In genomic region chr21:41642399-41642798, GRCh38 we compare ENCODE assay signal across 10 cellular contexts.
DNase-seq lines count a peak whose midpoint lies in the region; ATAC-seq, FAIRE-seq and TF ChIP-seq lines count a peak whose summit lies in the region.
"Had no signal": no experiment of that assay in that cellular context is flagged by ENCODE, and none has a peak within 500 bp of the region (broad histone marks: within the 10 kb centered on the region; RNA-seq: fewer than 3 reads in every experiment).

No MANE protein-coding gene starts in this region.

- H3K4me1 ChIP-seq in small intestine (ENCODE audit: control insufficient read depth in 2 of 2, insufficient read depth in 1 of 2, low read depth in 1 of 2, low read length in 1 of 2), result no peaks in the 10 kb centered on the region
- H3K4me1 ChIP-seq: HAP-1 had no signal

- peaks cover 3% of the 10 kb centered on the region for H3K9me3 Mint-ChIP-seq in chondrocyte (ENCODE audit: low read depth)
- peaks cover 3% of the 10 kb centered on the region for H3K9me3 Mint-ChIP-seq in mesothelial cell of epicardium
- H3K9me3 Mint-ChIP-seq in type B pancreatic cell, result no peaks in the 10 kb centered on the region

- DNase-seq in M059J (ENCODE audit: low read depth) (peak; percentile 88), chondrocyte (ENCODE audit: low spot score) (no peak), mesothelial cell of epicardium (ENCODE audit: low spot score in 2 of 2, unreplicated experiment in 2 of 2) (no peak), type B pancreatic cell (ENCODE audit: extremely low spot score, unreplicated experiment) (no peak), dorsolateral prefrontal cortex (no peak), small intestine (no peak)
- DNase-seq: activated T-cell treated with anti-CD3 and anti-CD28 coated beads, Interleukin-2, amount 50 U/mL, for 1 hour; stimulated activated CD4-positive, alpha-beta T cell treated with anti-CD3 and anti-CD28 coated beads, Interleukin-4, amount 100 ng/mL, for 1 hour had no signal

- no peaks in the 10 kb centered on the region for H3K9me3 ChIP-seq in small intestine (ENCODE audit: control insufficient read depth, low read depth)
- H3K9me3 ChIP-seq: HAP-1 had no signal

- H3K27me3 Mint-ChIP-seq in chondrocyte (ENCODE audit: low read depth) (no peaks in the 10 kb centered on the region), mesothelial cell of epicardium (ENCODE audit: low read depth) (no peaks in the 10 kb centered on the region), type B pancreatic cell (peaks cover 5% of the 10 kb centered on the region)

- no peaks in the 10 kb centered on the region for H3K36me3 Mint-ChIP-seq in chondrocyte (ENCODE audit: low read depth)
- peaks cover 2% of the 10 kb centered on the region for H3K36me3 Mint-ChIP-seq in mesothelial cell of epicardium
- H3K36me3 Mint-ChIP-seq in type B pancreatic cell, result no peaks in the 10 kb centered on the region

- H3K4me3 ChIP-seq in dorsolateral prefrontal cortex, result no peak overlapping the region
- H3K4me3 ChIP-seq in small intestine (ENCODE audit: low read depth in 1 of 2, low read length in 2 of 2), result no peak overlapping the region
- H3K4me3 ChIP-seq: HAP-1 had no signal

- peak overlapping the region in 23 of 59 donors; percentile 4 to 81 (median 53) for H3K27ac ChIP-seq in dorsolateral prefrontal cortex
- peak overlapping the region in 1 of 2 donors; percentile 17 for H3K27ac ChIP-seq in small intestine (ENCODE audit: low read depth in 1 of 2, low read length in 1 of 2)

- H3K4me1 Mint-ChIP-seq in chondrocyte (ENCODE audit: low read depth) (peaks cover 42% of the 10 kb centered on the region), mesothelial cell of epicardium (peaks cover 34% of the 10 kb centered on the region), type B pancreatic cell (ENCODE audit: unreplicated experiment) (peaks cover 36% of the 10 kb centered on the region)

- H3K4me3 Mint-ChIP-seq in chondrocyte (ENCODE audit: unreplicated experiment), result peak overlapping the region; percentile 51
- no peak overlapping the region for H3K4me3 Mint-ChIP-seq in mesothelial cell of epicardium
- peak overlapping the region; percentile 42 for H3K4me3 Mint-ChIP-seq in type B pancreatic cell

- no peak for ATAC-seq in HG02763 (IDR thresholded peaks at IDR 0.05; ENCODE audit: unreplicated experiment)

- H3K27ac Mint-ChIP-seq in chondrocyte (ENCODE audit: unreplicated experiment) (peak overlapping the region; percentile 98), mesothelial cell of epicardium (peak overlapping the region; percentile 58), type B pancreatic cell (no peak overlapping the region)

- H3K27me3 ChIP-seq in dorsolateral prefrontal cortex (no peaks in the 10 kb centered on the region), small intestine (ENCODE audit: control insufficient read depth in 2 of 2, insufficient read depth in 2 of 2, low read length in 2 of 2) (no peaks in the 10 kb centered on the region)

- TF ChIP-seq CTCF in chondrocyte (IDR thresholded peaks at IDR 0.05) (no peak), mesothelial cell of epicardium (IDR thresholded peaks at IDR 0.05; ENCODE audit: unreplicated experiment) (no peak), type B pancreatic cell (conservative IDR thresholded peaks at IDR 0.05) (no peak), dorsolateral prefrontal cortex (IDR thresholded peaks at IDR 0.05 in 54 of 56, conservative IDR thresholded peaks at IDR 0.05 in 2 of 56; ENCODE audit: low read depth in 1 of 56, partially characterized antibody in 56 of 56) (no peak)

- no peaks in the 10 kb centered on the region for H3K36me3 ChIP-seq in small intestine (ENCODE audit: control insufficient read depth in 2 of 2, insufficient read depth in 2 of 2, low read length in 2 of 2)
- H3K36me3 ChIP-seq: HAP-1 had no signal

- 42 to 45% (median 43%) methylated on average over 5 of the region's 5 CpGs for WGBS in small intestine, 3 donors

- intact Hi-C loops in dorsolateral prefrontal cortex (cut with DNase I), result no loop called here

- FAIRE-seq in small intestine (lab: Jason Lieb, UNC), result no peak
